Comparison of ENCODE assay signal across 8 cellular contexts in the genomic region with DNA sequence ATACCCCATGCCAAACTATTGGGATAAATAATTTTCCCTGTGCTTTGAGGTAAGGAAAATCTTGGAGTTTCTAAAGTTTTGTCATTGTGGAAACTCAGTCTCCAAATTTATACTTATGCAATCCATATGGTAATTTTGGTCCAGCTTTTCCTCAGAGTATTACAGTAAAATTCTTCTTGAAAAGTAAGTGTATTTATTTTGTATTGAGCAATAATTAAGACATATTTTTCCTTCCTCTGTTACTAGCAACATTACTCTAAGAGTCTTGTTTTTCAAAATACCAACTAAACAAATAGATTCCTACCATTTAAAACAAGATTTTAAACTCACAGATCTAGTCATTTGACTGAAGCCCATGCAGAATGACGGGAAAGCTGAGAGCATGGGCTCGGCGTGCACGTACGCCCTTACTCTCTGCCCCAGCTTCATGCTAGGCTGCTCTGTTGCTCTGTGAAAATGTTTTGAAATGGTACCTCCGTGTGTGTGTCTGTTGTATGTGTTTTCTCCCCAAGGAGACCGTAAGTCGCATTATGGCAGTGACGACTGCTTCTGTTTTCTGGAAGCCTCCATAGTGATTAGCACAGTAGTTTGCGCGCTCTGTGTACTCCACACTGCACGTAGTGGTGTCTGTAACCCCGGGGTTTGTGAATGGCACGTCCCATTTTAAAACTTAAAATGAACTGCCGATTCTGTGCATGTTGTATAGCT.
DNase-seq lines count a peak whose midpoint lies in the region; ATAC-seq and TF ChIP-seq lines count a peak whose summit lies in the region.

No MANE protein-coding gene starts in this region.

- H3K27me3 ChIP-seq in right cardiac atrium (ENCODE audit: control insufficient read depth, insufficient read depth) (no peaks in the 10 kb centered on the region), left lung (no peaks in the 10 kb centered on the region)

- TF ChIP-seq CTCF in left lung (IDR thresholded peaks at IDR 0.05) (no peak), mesothelial cell of epicardium (IDR thresholded peaks at IDR 0.05; ENCODE audit: unreplicated experiment) (no peak)

- H3K36me3 Mint-ChIP-seq in activated CD4-positive, alpha-beta memory T cell treated with anti-CD3 and anti-CD28 coated beads, Interleukin-2, amount 10 ng/mL, durations not matched to agents 7 days and 5 days (ENCODE audit: low read depth): peaks cover 19% of the 10 kb centered on the region
- H3K36me3 Mint-ChIP-seq in mesothelial cell of epicardium: peaks cover 16% of the 10 kb centered on the region

- no peaks in the 10 kb centered on the region for H3K27me3 Mint-ChIP-seq in activated CD4-positive, alpha-beta memory T cell treated with anti-CD3 and anti-CD28 coated beads, Interleukin-2, amount 10 ng/mL, durations not matched to agents 7 days and 5 days
- no peaks in the 10 kb centered on the region for H3K27me3 Mint-ChIP-seq in mesothelial cell of epicardium (ENCODE audit: low read depth)

- peaks cover 0 to 11% of the 10 kb centered on the region in 2 donors for H3K36me3 ChIP-seq in left lung

- no peaks in the 10 kb centered on the region for H3K9me3 ChIP-seq in right cardiac atrium (ENCODE audit: control insufficient read depth, low read length)
- no peaks in the 10 kb centered on the region for H3K9me3 ChIP-seq in left lung

- POLR2A ChIA-PET in activated CD4-positive, alpha-beta memory T cell treated with anti-CD3 and anti-CD28 coated beads, Interleukin-2, amount 10 ng/mL, durations not matched to agents 7 days and 5 days (lab: Charles Lee): interaction anchor here (0.6 to 1.6 kb wide), 8 partner anchors 11 to 904 kb away, joined by 3 to 5 read pairs (median 3); no protein-coding TSS in a partner anchor

- WGBS in right cardiac atrium: 88% methylated on average over 15 of the region's 15 CpGs

- H3K4me3 ChIP-seq in right cardiac atrium (ENCODE audit: low read length) (no peak overlapping the region), left lung (no peak overlapping the region)

- no peaks in the 10 kb centered on the region for H3K9me3 Mint-ChIP-seq in activated CD4-positive, alpha-beta memory T cell treated with anti-CD3 and anti-CD28 coated beads, Interleukin-2, amount 10 ng/mL, durations not matched to agents 7 days and 5 days
- no peaks in the 10 kb centered on the region for H3K9me3 Mint-ChIP-seq in mesothelial cell of epicardium

- H3K4me1 Mint-ChIP-seq in activated CD4-positive, alpha-beta memory T cell treated with anti-CD3 and anti-CD28 coated beads, Interleukin-2, amount 10 ng/mL, durations not matched to agents 7 days and 5 days: peaks cover 40% of the 10 kb centered on the region
- H3K4me1 Mint-ChIP-seq in mesothelial cell of epicardium: peaks cover 14% of the 10 kb centered on the region

- H3K4me3 Mint-ChIP-seq in activated CD4-positive, alpha-beta memory T cell treated with anti-CD3 and anti-CD28 coated beads, Interleukin-2, amount 10 ng/mL, durations not matched to agents 7 days and 5 days: peak overlapping the region; percentile 50
- no peak overlapping the region for H3K4me3 Mint-ChIP-seq in mesothelial cell of epicardium

- H3K27ac ChIP-seq in right cardiac atrium (ENCODE audit: low read length) (no peak overlapping the region), left lung (no peak overlapping the region)

- peak overlapping the region; percentile 77 for H3K27ac Mint-ChIP-seq in activated CD4-positive, alpha-beta memory T cell treated with anti-CD3 and anti-CD28 coated beads, Interleukin-2, amount 10 ng/mL, durations not matched to agents 7 days and 5 days
- no peak overlapping the region for H3K27ac Mint-ChIP-seq in mesothelial cell of epicardium

- H3K4me1 ChIP-seq in right cardiac atrium (ENCODE audit: control insufficient read depth, insufficient read depth, low read length): no peaks in the 10 kb centered on the region
- H3K4me1 ChIP-seq in left lung: peaks cover 0 to 16% of the 10 kb centered on the region in 2 donors

- DNase-seq in left ventricle myocardium superior: no peak
- DNase-seq in right cardiac atrium: no peak
- no peak for DNase-seq in activated CD4-positive, alpha-beta memory T cell treated with anti-CD3 and anti-CD28 coated beads, Interleukin-2, amount 10 ng/mL, durations not matched to agents 7 days and 5 days
- no peak for DNase-seq in left lung
- DNase-seq in SKM-1 treated with dmso at 0.1 percent for 144 hours (lab: John Stamatoyannopoulos, UW; ENCODE audit: unreplicated experiment): no peak
- no peak for DNase-seq in HCEC 1CT
- DNase-seq in mesothelial cell of epicardium (ENCODE audit: low spot score in 2 of 2, unreplicated experiment in 2 of 2): no peak

- ATAC-seq in left ventricle myocardium superior (peak; percentile 28), right cardiac atrium (no peak), left lung (peak; percentile 42), HG03159 (IDR thresholded peaks at IDR 0.05; ENCODE audit: unreplicated experiment) (no peak)

- CTCF ChIA-PET in activated CD4-positive, alpha-beta memory T cell treated with anti-CD3 and anti-CD28 coated beads, Interleukin-2, amount 10 ng/mL, durations not matched to agents 7 days and 5 days (lab: Charles Lee): interaction anchor here (1.2 to 1.7 kb wide), 5 partner anchors 11 to 904 kb away, joined by 3 to 6 read pairs (median 4); no protein-coding TSS in a partner anchor

- intact Hi-C loops in left ventricle myocardium superior (cut with micrococcal nuclease): no loop called here
- intact Hi-C loops in right cardiac atrium (cut with DNase I): no loop called here
- intact Hi-C loops in left lung (cut with DNase I): no loop called here

Comparison
In these comparisons a context has a peak if more than half of its experiments do, and no peak if none do; other contexts are left out.
1. ATAC-seq: peak in left ventricle myocardium superior (single experiment) and left lung (single experiment); none in right cardiac atrium (0 of 2) and HG03159 (single experiment).